39 cellular contexts compared by ENCODE assay signal in genomic region chr2:19368760-19369159, GRCh38. TPM values are rescaled to one million over a fixed set of nuclear protein-coding genes. Genes with fewer than 3 reads are reported as not detected.
"Had no signal": no experiment of that assay in that cellular context is flagged by ENCODE, and none has a peak within 500 bp of the region (broad histone marks: within the 10 kb centered on the region; RNA-seq: fewer than 3 reads in every experiment).

No MANE protein-coding gene starts in this region.

- DNase-seq: activated B cell treated with CpG ODN at 0.5 μM for 24 hours; activated CD4-positive, alpha-beta memory T cell treated with anti-CD3 and anti-CD28 coated beads for 36 hours; activated CD4-positive, alpha-beta T cell treated with anti-CD3 and anti-CD28 coated beads for 4 hours; activated CD4-positive, alpha-beta T cell treated with anti-CD3 and anti-CD28 coated beads, Interleukin-2, amount 50 U/mL, for 1 hour; activated CD4-positive, alpha-beta T cell treated with anti-CD3 and anti-CD28 coated beads, Interleukin-2, amount 50 U/mL, for 4 hours; activated CD4-positive, CD25-positive, alpha-beta regulatory T cell treated with anti-CD3 and anti-CD28 coated beads, Interleukin-2, amount 50 U/mL, for 72 hours; activated CD8-positive, alpha-beta memory T cell treated with anti-CD3 and anti-CD28 coated beads, Interleukin-2, amount 50 U/mL, for 4 hours; activated CD8-positive, alpha-beta T cell treated with anti-CD3 and anti-CD28 coated beads for 36 hours; activated gamma-delta T cell treated with Interleukin-2 at 50 U/mL for 16 hours; activated naive CD4-positive, alpha-beta T cell; activated naive CD4-positive, alpha-beta T cell treated with anti-CD3 and anti-CD28 coated beads for 36 hours; activated naive CD4-positive, alpha-beta T cell treated with anti-CD3 and anti-CD28 coated beads, Interleukin-2, amount 50 U/mL, for 16 hours; activated naive CD8-positive, alpha-beta T cell treated with anti-CD3 and anti-CD28 coated beads for 36 hours; activated T-cell treated with anti-CD3 and anti-CD28 coated beads for 4 hours; activated T-cell treated with anti-CD3 and anti-CD28 coated beads, Interleukin-2, amount 50 U/mL, for 1 hour; activated T-cell treated with anti-CD3 and anti-CD28 coated beads, Interleukin-2, amount 50 U/mL, for 4 hours; activated T-cell treated with anti-CD3 and anti-CD28 coated beads, Interleukin-2, amount 50 U/mL, for 72 hours; adrenal gland; amniotic stem cell; aorta; body of pancreas; caudate nucleus; cerebellar nuclear complex; T-helper 1 cell; T-helper 2 cell; T-helper 9 cell had no signal

- H3K9me3 ChIP-seq: adrenal gland, body of pancreas, breast epithelium had no signal

- H3K27ac Mint-ChIP-seq: activated B cell treated with CpG ODN at 0.5 μM for 24 hours; activated CD4-positive, alpha-beta memory T cell treated with anti-CD3 and anti-CD28 coated beads for 36 hours; activated CD8-positive, alpha-beta T cell treated with anti-CD3 and anti-CD28 coated beads for 36 hours; activated naive CD4-positive, alpha-beta T cell treated with anti-CD3 and anti-CD28 coated beads for 36 hours; activated naive CD4-positive, alpha-beta T cell treated with anti-CD3 and anti-CD28 coated beads, Interleukin-2, amount 50 U/mL, for 72 hours; activated naive CD8-positive, alpha-beta T cell treated with anti-CD3 and anti-CD28 coated beads for 36 hours; activated T-cell treated with anti-CD3 and anti-CD28 coated beads, Interleukin-2, amount 50 U/mL, for 72 hours; activated T-helper 1 cell treated with anti-CD3 and anti-CD28 coated beads, Interleukin-12 subunit alpha, Interleukin-12 subunit beta, Interleukin-2, Interleukin-4 antibody, amounts not matched to agents 30 ng/mL and 10 ng/mL and 1 ng/mL, durations not matched to agents 14 hours and 24 hours and 36 hours; activated T-helper 17 cell treated with anti-CD3 and anti-CD28 coated beads, Interleukin-2, amount 50 U/mL, for 72 hours; T-helper 1 cell treated with Interleukin-12 subunit alpha and Interleukin-12 subunit beta and Interleukin-4 antibody, amounts not matched to agents 30 μg/mL and 1 μg/mL, for 36 hours; T-helper 2 cell treated with Interferon-gamma antibody and Interleukin-4, amounts not matched to agents 5 μg/mL and 100 μg/mL, for 36 hours had no signal

- FAIRE-seq: astrocyte, TTC549 had no signal

- H3K9me3 Mint-ChIP-seq: activated B cell treated with CpG ODN at 0.5 μM for 24 hours; activated CD4-positive, alpha-beta memory T cell treated with anti-CD3 and anti-CD28 coated beads for 36 hours; activated CD8-positive, alpha-beta T cell treated with anti-CD3 and anti-CD28 coated beads for 36 hours; activated naive CD4-positive, alpha-beta T cell treated with anti-CD3 and anti-CD28 coated beads for 36 hours; activated naive CD4-positive, alpha-beta T cell treated with anti-CD3 and anti-CD28 coated beads, Interleukin-2, amount 50 U/mL, for 72 hours; activated naive CD8-positive, alpha-beta T cell treated with anti-CD3 and anti-CD28 coated beads for 36 hours; activated T-cell treated with anti-CD3 and anti-CD28 coated beads, Interleukin-2, amount 50 U/mL, for 4 hours; activated T-cell treated with anti-CD3 and anti-CD28 coated beads, Interleukin-2, amount 50 U/mL, for 72 hours; activated T-helper 1 cell treated with anti-CD3 and anti-CD28 coated beads, Interleukin-12 subunit alpha, Interleukin-12 subunit beta, Interleukin-2, Interleukin-4 antibody, amounts not matched to agents 30 ng/mL and 10 ng/mL and 1 ng/mL, durations not matched to agents 14 hours and 24 hours and 36 hours; activated T-helper 17 cell treated with anti-CD3 and anti-CD28 coated beads, Interleukin-2, amount 50 U/mL, for 72 hours; central memory CD8-positive, alpha-beta T cell; T-helper 1 cell treated with Interleukin-12 subunit alpha and Interleukin-12 subunit beta and Interleukin-4 antibody, amounts not matched to agents 30 μg/mL and 1 μg/mL, for 36 hours; T-helper 2 cell treated with Interferon-gamma antibody and Interleukin-4, amounts not matched to agents 5 μg/mL and 100 μg/mL, for 36 hours had no signal

- H3K27me3 ChIP-seq: adrenal gland, body of pancreas, brain microvascular endothelial cell had no signal

- H3K4me1 ChIP-seq: adrenal gland, body of pancreas, breast epithelium had no signal

- H3K27ac ChIP-seq: adrenal gland, body of pancreas, brain microvascular endothelial cell, breast epithelium, cardiac muscle cell, VCaP had no signal

- H3K36me3 Mint-ChIP-seq: activated CD4-positive, alpha-beta memory T cell treated with anti-CD3 and anti-CD28 coated beads for 36 hours; activated naive CD8-positive, alpha-beta T cell treated with anti-CD3 and anti-CD28 coated beads for 36 hours had no signal

- H3K4me1 Mint-ChIP-seq: activated B cell treated with CpG ODN at 0.5 μM for 24 hours; activated naive CD8-positive, alpha-beta T cell treated with anti-CD3 and anti-CD28 coated beads for 36 hours; activated T-helper 17 cell treated with anti-CD3 and anti-CD28 coated beads, Interleukin-2, amount 50 U/mL, for 72 hours had no signal

- H3K4me3 ChIP-seq: adrenal gland, body of pancreas, breast epithelium, cardiac muscle cell had no signal

- H3K36me3 ChIP-seq: adrenal gland, brain microvascular endothelial cell, breast epithelium, cardiac muscle cell had no signal

- H3K4me3 Mint-ChIP-seq: activated B cell treated with CpG ODN at 0.5 μM for 24 hours; activated CD4-positive, alpha-beta memory T cell treated with anti-CD3 and anti-CD28 coated beads for 36 hours; activated CD8-positive, alpha-beta T cell treated with anti-CD3 and anti-CD28 coated beads for 36 hours; activated naive CD4-positive, alpha-beta T cell treated with anti-CD3 and anti-CD28 coated beads for 36 hours; activated naive CD8-positive, alpha-beta T cell treated with anti-CD3 and anti-CD28 coated beads for 36 hours; activated T-cell treated with anti-CD3 and anti-CD28 coated beads, Interleukin-2, amount 50 U/mL, for 4 hours; activated T-cell treated with anti-CD3 and anti-CD28 coated beads, Interleukin-2, amount 50 U/mL, for 72 hours; activated T-helper 1 cell treated with anti-CD3 and anti-CD28 coated beads, Interleukin-12 subunit alpha, Interleukin-12 subunit beta, Interleukin-2, Interleukin-4 antibody, amounts not matched to agents 30 ng/mL and 10 ng/mL and 1 ng/mL, durations not matched to agents 14 hours and 24 hours and 36 hours; activated T-helper 17 cell treated with anti-CD3 and anti-CD28 coated beads, Interleukin-2, amount 50 U/mL, for 72 hours; central memory CD8-positive, alpha-beta T cell; T-helper 1 cell treated with Interleukin-12 subunit alpha and Interleukin-12 subunit beta and Interleukin-4 antibody, amounts not matched to agents 30 μg/mL and 1 μg/mL, for 36 hours; T-helper 2 cell treated with Interferon-gamma antibody and Interleukin-4, amounts not matched to agents 5 μg/mL and 100 μg/mL, for 36 hours had no signal

- ATAC-seq: activated CD8-positive, alpha-beta T cell treated with anti-CD3 and anti-CD28 coated beads for 36 hours; activated naive CD4-positive, alpha-beta T cell treated with anti-CD3 and anti-CD28 coated beads, Interleukin-2, amount 50 U/mL, for 72 hours; activated T-cell treated with anti-CD3 and anti-CD28 coated beads, Interleukin-2, amount 50 U/mL, for 4 hours; activated T-cell treated with anti-CD3 and anti-CD28 coated beads, Interleukin-2, amount 50 U/mL, for 72 hours; activated T-helper 17 cell treated with anti-CD3 and anti-CD28 coated beads, Interleukin-2, amount 50 U/mL, for 72 hours; body of pancreas had no signal

RNA-seq across cellular contexts. Expression of gene OSR1, which starts 10.3 kb away (rescaled TPM):
- total RNA-seq: activated B cell treated with CpG ODN at 0.5 μM for 24 hours; activated CD4-positive, alpha-beta memory T cell treated with anti-CD3 and anti-CD28 coated beads for 36 hours; activated CD8-positive, alpha-beta memory T cell treated with anti-CD3 and anti-CD28 coated beads for 36 hours; activated CD8-positive, alpha-beta T cell treated with anti-CD3 and anti-CD28 coated beads for 36 hours; activated naive CD4-positive, alpha-beta T cell treated with anti-CD3 and anti-CD28 coated beads for 36 hours; activated naive CD4-positive, alpha-beta T cell treated with anti-CD3 and anti-CD28 coated beads, Interleukin-2, amount 50 U/mL, for 72 hours; activated naive CD8-positive, alpha-beta T cell treated with anti-CD3 and anti-CD28 coated beads for 36 hours; activated T-cell treated with anti-CD3 and anti-CD28 coated beads, Interleukin-2, amount 50 U/mL, for 4 hours; activated T-cell treated with anti-CD3 and anti-CD28 coated beads, Interleukin-2, amount 50 U/mL, for 72 hours; activated T-helper 1 cell treated with anti-CD3 and anti-CD28 coated beads, Interleukin-12 subunit alpha, Interleukin-12 subunit beta, Interleukin-2, Interleukin-4 antibody, amounts not matched to agents 30 ng/mL and 10 ng/mL and 1 ng/mL, durations not matched to agents 14 hours and 24 hours and 36 hours; activated T-helper 17 cell treated with anti-CD3 and anti-CD28 coated beads, Interleukin-2, amount 50 U/mL, for 72 hours had no signal
